Comparison of ENCODE assay signal across 8 cellular contexts in genomic region chr15:77420610-77421369, GRCh38. TPM values are rescaled to one million over a fixed set of nuclear protein-coding genes. Genes with fewer than 3 reads are reported as not detected.
DNase-seq lines count a peak whose midpoint lies in the region; ATAC-seq, FAIRE-seq and TF ChIP-seq lines count a peak whose summit lies in the region.

TSS of gene HMG20A (plus strand) at chr15:77420888. CDS start at chr15:77458408, 37,520 bp downstream.

- intact Hi-C loops in Right ventricle myocardium inferior (cut with DNase I) (loop anchor here (1.0 to 5.0 kb wide), 2 partner anchors 76 to 122 kb away; no protein-coding TSS in a partner anchor), pancreas (cut with DNase I) (loop anchor here in 1 of 3 donors (10.0 kb wide), 1 partner anchor 74 kb away; no protein-coding TSS in a partner anchor)

- WGBS in pancreas, 2 donors: 1% methylated on average over 25 of the region's 25 CpGs
- WGBS in tibial nerve, 2 donors: 0 to 1% methylated on average over 24 to 25 of the region's 25 CpGs

- CTCF ChIA-PET in HEK293T (lab: Yijun Ruan, JAX): interaction anchor here (0.7 to 0.9 kb wide), 2 partner anchors 76 to 778 kb away, joined by 3 to 4 read pairs; no protein-coding TSS in a partner anchor

- ATAC-seq in Right ventricle myocardium inferior (peak; percentile 45), pancreas (peak; percentile 66 to 77 (median 70))

- TF ChIP-seq EP300 in tibial nerve (IDR thresholded peaks at IDR 0.05): peak; percentile 41 to 84

- no peaks in the 10 kb centered on the region for H3K9me3 Mint-ChIP-seq in activated naive CD8-positive, alpha-beta T cell treated with anti-CD3 and anti-CD28 coated beads for 36 hours

- no peak for TF ChIP-seq POLR2A in tibial nerve (IDR thresholded peaks at IDR 0.05)

- POLR2A ChIA-PET in HEK293T (lab: Yijun Ruan, JAX): interaction anchor here (0.5 to 1.0 kb wide), 5 partner anchors 10 to 87 kb away, joined by 3 read pairs; no protein-coding TSS in a partner anchor

- peaks cover 0 to 37% (median 36%) of the 10 kb centered on the region in 3 donors for H3K4me1 ChIP-seq in pancreas
- H3K4me1 ChIP-seq in tibial nerve: peaks cover 0 to 59% (median 24%) of the 10 kb centered on the region in 4 donors

- no peak for TF ChIP-seq CTCF in pancreas (IDR thresholded peaks at IDR 0.05)
- no peak for TF ChIP-seq CTCF in tibial nerve (IDR thresholded peaks at IDR 0.05)

- peak; percentile 81 for DNase-seq in GF-D8 (lab: John Stamatoyannopoulos, UW)
- peak; percentile 70 for DNase-seq in HEK293T (ENCODE audit: extremely low spot score)
- DNase-seq in MV-4-11 (lab: John Stamatoyannopoulos, UW): peak; percentile 83
- peak; percentile 89 for DNase-seq in SKM-1 treated with dmso at 0.1 percent for 144 hours (lab: John Stamatoyannopoulos, UW; ENCODE audit: unreplicated experiment)
- DNase-seq in activated naive CD8-positive, alpha-beta T cell treated with anti-CD3 and anti-CD28 coated beads for 36 hours: peak; percentile 62
- peak; percentile 72 for DNase-seq in Right ventricle myocardium inferior (ENCODE audit: missing footprints)
- peak; percentile 52 to 75 (median 68) for DNase-seq in pancreas
- DNase-seq in tibial nerve (ENCODE audit: low spot score in 2 of 2): peak in 1 of 2 donors; percentile 44

- H3K4me3 ChIP-seq in pancreas: peak within 1 kb of the TSS; percentile 67 to 94 (median 82)
- H3K4me3 ChIP-seq in tibial nerve: peak within 1 kb of the TSS; percentile 81 to 91 (median 84)

- H3K36me3 ChIP-seq in pancreas (no peaks in the 10 kb centered on the region), tibial nerve (no peaks in the 10 kb centered on the region)

- H3K27me3 ChIP-seq in pancreas (no peaks in the 10 kb centered on the region), tibial nerve (no peaks in the 10 kb centered on the region)

- H3K27ac ChIP-seq in pancreas (peak within 1 kb of the TSS; percentile 82 to 96 (median 88)), tibial nerve (peak within 1 kb of the TSS; percentile 89 to 99 (median 95))

- no peaks in the 10 kb centered on the region for H3K9me3 ChIP-seq in pancreas
- H3K9me3 ChIP-seq in tibial nerve: no peaks in the 10 kb centered on the region

- peaks cover 8% of the 10 kb centered on the region for H3K36me3 Mint-ChIP-seq in activated naive CD8-positive, alpha-beta T cell treated with anti-CD3 and anti-CD28 coated beads for 36 hours

- peak within 1 kb of the TSS; percentile 99 for H3K27ac Mint-ChIP-seq in activated naive CD8-positive, alpha-beta T cell treated with anti-CD3 and anti-CD28 coated beads for 36 hours

- H3K4me3 Mint-ChIP-seq in activated naive CD8-positive, alpha-beta T cell treated with anti-CD3 and anti-CD28 coated beads for 36 hours: peak within 1 kb of the TSS; percentile 96

- FAIRE-seq in pancreas (lab: Jason Lieb, UNC): peak; percentile 29

- H3K4me1 Mint-ChIP-seq in activated naive CD8-positive, alpha-beta T cell treated with anti-CD3 and anti-CD28 coated beads for 36 hours: peaks cover 44% of the 10 kb centered on the region

- no peaks in the 10 kb centered on the region for H3K27me3 Mint-ChIP-seq in activated naive CD8-positive, alpha-beta T cell treated with anti-CD3 and anti-CD28 coated beads for 36 hours

TF ChIP-seq in HEK293T, 16 proteins besides CTCF, POLR2A, EP300 and RAD21:
- no peak for TF ChIP-seq PKNOX1 (IDR thresholded peaks at IDR 0.05)
- peak; percentile 68; the same call in 1 of the 2 replicates for TF ChIP-seq CTBP1 (IDR thresholded peaks at IDR 0.05; ENCODE audit: borderline replicate concordance)
- peak; percentile 72 for TF ChIP-seq SUZ12 (IDR thresholded peaks at IDR 0.05)
- 0 out of 2 replicates have a peak, but pooled peaks have one; percentile 37 for TF ChIP-seq NFRKB (IDR thresholded peaks at IDR 0.05)
- TF ChIP-seq L3MBTL2 (conservative IDR thresholded peaks at IDR 0.05): peak; percentile 92
- no peak for TF ChIP-seq FOXA1 (IDR thresholded peaks at IDR 0.05)
- peak; percentile 82 for TF ChIP-seq ELF4 (IDR thresholded peaks at IDR 0.05)
- TF ChIP-seq ZNF384 (IDR thresholded peaks at IDR 0.05): peak; percentile 74
- peak; percentile 96 for TF ChIP-seq TARDBP (IDR thresholded peaks at IDR 0.05)
- no peak for TF ChIP-seq FOXK2 (IDR thresholded peaks at IDR 0.05)
- no peak for TF ChIP-seq BHLHE40 (IDR thresholded peaks at IDR 0.05; ENCODE audit: borderline replicate concordance)
- TF ChIP-seq ARNT (IDR thresholded peaks at IDR 0.05): no peak
- no peak for TF ChIP-seq SP1 (IDR thresholded peaks at IDR 0.05)
- 0 out of 2 replicates have a peak, but pooled peaks have one; percentile 34 for TF ChIP-seq FOXM1 (IDR thresholded peaks at IDR 0.05; ENCODE audit: borderline replicate concordance)
- no peak for TF ChIP-seq HDGF (IDR thresholded peaks at IDR 0.05; ENCODE audit: borderline replicate concordance)
- TF ChIP-seq LEF1 (IDR thresholded peaks at IDR 0.05; ENCODE audit: borderline replicate concordance): no peak

RNA-seq across cellular contexts. Expression of gene HMG20A, which starts in this region (rescaled TPM):
- total RNA-seq in activated naive CD8-positive, alpha-beta T cell treated with anti-CD3 and anti-CD28 coated beads for 36 hours: 10 to 100 TPM; 41.2 to 47.1 TPM
- 30.1 TPM for total RNA-seq in Right ventricle myocardium inferior
- total RNA-seq in pancreas: 10 to 100 TPM; 11.0 to 20.5 (median 13.8) TPM
- 10 to 100 TPM in 1 of 2 donors, 1 to 10 TPM in 1; 7.8 to 12.0 TPM for polyA plus RNA-seq in pancreas
- 10 to 100 TPM; 39.6 to 65.1 (median 49.7) TPM for total RNA-seq in tibial nerve
